Comparison of ENCODE assay signal across 17 cellular contexts in the genomic region with DNA sequence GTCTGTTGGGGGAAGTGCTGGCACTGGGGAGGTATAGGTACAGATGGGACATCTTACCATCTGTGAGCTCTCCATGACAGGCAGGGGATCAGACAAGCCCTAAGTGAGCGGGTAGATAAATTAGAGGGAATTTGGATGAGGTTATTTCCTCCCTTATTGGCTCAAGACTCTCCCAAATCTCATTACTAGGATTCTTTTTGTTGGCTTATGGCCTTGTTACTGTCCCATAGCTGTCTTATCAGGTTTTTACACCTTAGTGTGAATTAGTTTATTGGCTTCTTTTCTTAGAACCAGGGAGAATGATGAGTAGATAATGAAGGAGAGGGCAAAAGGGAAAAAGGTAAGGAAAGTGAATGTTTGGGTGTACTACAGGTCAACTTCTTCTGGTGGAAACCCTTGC.
DNase-seq lines count a peak whose midpoint lies in the region; TF ChIP-seq lines count a peak whose summit lies in the region.
"Had no signal": no experiment of that assay in that cellular context is flagged by ENCODE, and none has a peak within 500 bp of the region (broad histone marks: within the 10 kb centered on the region; RNA-seq: fewer than 3 reads in every experiment).

No MANE protein-coding gene starts in this region.

- TF ChIP-seq CTCF in nephron progenitor cell (IDR thresholded peaks at IDR 0.05) (no peak), H9 (conservative IDR thresholded peaks at IDR 0.05) (no peak)

- no peaks in the 10 kb centered on the region for H4K20me1 ChIP-seq in H9 (ENCODE audit: control insufficient read depth, insufficient read depth, insufficient read length)

- no peaks in the 10 kb centered on the region for H3K9me3 ChIP-seq in H9 (ENCODE audit: control insufficient read depth, low read depth, low read length)
- H3K9me3 ChIP-seq: HAP-1, MG63, Peyer's patch, SJSA1 had no signal

- no peak overlapping the region for H2AK5ac ChIP-seq in H9 (ENCODE audit: insufficient read length, low read length)

- no peak overlapping the region for H2BK15ac ChIP-seq in H9 (ENCODE audit: low read depth, low read length)

- no peaks in the 10 kb centered on the region for H3K4me1 ChIP-seq in H9 (ENCODE audit: insufficient read depth, low read length)
- H3K4me1 ChIP-seq: HAP-1, Peyer's patch, SJSA1 had no signal

- H3T11ph ChIP-seq in H9 (ENCODE audit: low read length) = no peak overlapping the region

- no peaks in the 10 kb centered on the region for H3K23me2 ChIP-seq in H9 (ENCODE audit: insufficient read length, low read depth, low read length, poor library complexity, severe bottlenecking)

- H3K56ac ChIP-seq in H9 (ENCODE audit: insufficient read length, low read depth, low read length) = no peak overlapping the region

- no peak overlapping the region for H3K14ac ChIP-seq in H9 (ENCODE audit: insufficient read depth, low read length)

- H3K27ac ChIP-seq in H9 (ENCODE audit: insufficient read length, low read depth, low read length) = no peak overlapping the region
- H3K27ac ChIP-seq: Peyer's patch, SJSA1 had no signal

- H4K8ac ChIP-seq in H9 (replicated peaks; ENCODE audit: insufficient read length, low read depth, low read length) = no peak overlapping the region

- H3K79me1 ChIP-seq in H9 (ENCODE audit: insufficient read depth, low read depth, low read length, poor library complexity, severe bottlenecking) = no peaks in the 10 kb centered on the region

- no CpG with 5 or more reads among the region's 1 CpG for WGBS in H9 (ENCODE audit: extremely low coverage, insufficient read length, low lambda C conversion rate)

- H4K91ac ChIP-seq in H9 (ENCODE audit: insufficient read length, low read depth, low read length) = no peak overlapping the region

- DNase-seq in DMS 273 treated with DMSO at 0.1 percent for 48 hours (lab: John Stamatoyannopoulos, UW) (peak; percentile 13), NCI-H1694 (lab: John Stamatoyannopoulos, UW) (peak; percentile 28), NCI-H69 (lab: John Stamatoyannopoulos, UW) (peak; percentile 32), nephron progenitor cell (no peak), NCI-H1105 treated with DMSO at 0.1 percent for 48 hours (lab: John Stamatoyannopoulos, UW) (no peak), H9 (no peak)
- no peak for DNase-seq in stimulated activated CD4-positive, alpha-beta T cell treated with anti-CD3 and anti-CD28 coated beads, Interleukin-1b, Interleukin-23, amount 100 ng/mL, for 48 hours
- DNase-seq: CD4-positive, CD25-positive, alpha-beta regulatory T cell; DND-41; GM23248; MG63; NCI-H1417 treated with DMSO at 0.1 percent for 48 hours; NCI-H1930; NCI-H226; Peyer's patch had no signal

- no peaks in the 10 kb centered on the region for H3K79me2 ChIP-seq in H9 (ENCODE audit: insufficient read depth, low read length)

- no peaks in the 10 kb centered on the region for H3K36me3 Mint-ChIP-seq in nephron progenitor cell (ENCODE audit: low read depth)
- H3K36me3 Mint-ChIP-seq in H9 (ENCODE audit: insufficient read depth in 1 of 3, low read depth in 3 of 3) = no peaks in the 10 kb centered on the region
- H3K36me3 Mint-ChIP-seq: CD4-positive, CD25-positive, alpha-beta regulatory T cell had no signal

- H2AFZ ChIP-seq in H9 (ENCODE audit: low read length) = no peak overlapping the region
- H2AFZ ChIP-seq: GM23248 had no signal

- H3K4ac ChIP-seq in H9 (ENCODE audit: low read depth, low read length) = no peak overlapping the region

- no peak overlapping the region for H3K18ac ChIP-seq in H9 (ENCODE audit: insufficient read length, low read depth, low read length)

- H3K4me3 Mint-ChIP-seq in nephron progenitor cell (no peak overlapping the region), H9 (no peak overlapping the region)
- H3K4me3 Mint-ChIP-seq: CD4-positive, CD25-positive, alpha-beta regulatory T cell had no signal

- no peak overlapping the region for H3K23ac ChIP-seq in H9 (ENCODE audit: insufficient read length, low read depth, low read length)

- no peak overlapping the region for H3K4me2 ChIP-seq in H9 (ENCODE audit: insufficient read depth, insufficient read length, low read length)

- no peak overlapping the region for H3K9ac ChIP-seq in H9 (ENCODE audit: extremely low read depth, insufficient read length, low read length)
- H3K9ac ChIP-seq: GM23248 had no signal

- no peak overlapping the region for H2BK12ac ChIP-seq in H9 (ENCODE audit: insufficient read length, low read depth, low read length)

- H4K5ac ChIP-seq in H9 (ENCODE audit: insufficient read length, low read depth, low read length) = no peak overlapping the region

- H3K27ac Mint-ChIP-seq in nephron progenitor cell (peak overlapping the region; percentile 8), H9 (no peak overlapping the region)
- H3K27ac Mint-ChIP-seq: CD4-positive, CD25-positive, alpha-beta regulatory T cell had no signal

- H2BK20ac ChIP-seq in H9 (ENCODE audit: low read depth, low read length, poor library complexity, severe bottlenecking) = no peak overlapping the region

- no peaks in the 10 kb centered on the region for H3K27me3 ChIP-seq in H9 (ENCODE audit: insufficient read depth, low read length)
- H3K27me3 ChIP-seq: MG63, Peyer's patch, SJSA1 had no signal

- H3K27me3 Mint-ChIP-seq in nephron progenitor cell (ENCODE audit: low read depth, poor library complexity) (no peaks in the 10 kb centered on the region), H9 (ENCODE audit: low read depth) (no peaks in the 10 kb centered on the region)

- H3K9me3 Mint-ChIP-seq in nephron progenitor cell = no peaks in the 10 kb centered on the region
- no peaks in the 10 kb centered on the region for H3K9me3 Mint-ChIP-seq in H9
- H3K9me3 Mint-ChIP-seq: CD4-positive, CD25-positive, alpha-beta regulatory T cell had no signal

- H2BK5ac ChIP-seq in H9 (ENCODE audit: insufficient read length, low read length) = no peak overlapping the region

- H3K4me1 Mint-ChIP-seq in nephron progenitor cell (peaks cover 54% of the 10 kb centered on the region), H9 (peaks cover 11 to 14% of the 10 kb centered on the region in 2 experiments)
- H3K4me1 Mint-ChIP-seq: CD4-positive, CD25-positive, alpha-beta regulatory T cell had no signal

- H2BK120ac ChIP-seq in H9 (ENCODE audit: low read depth, low read length, poor library complexity, severe bottlenecking) = no peak overlapping the region

Comparison
In these comparisons a context has a peak if more than half of its experiments do, and no peak if none do; other contexts are left out.
1. DNase-seq: peak in DMS 273 treated with DMSO at 0.1 percent for 48 hours (single experiment), NCI-H1694 (single experiment) and NCI-H69 (single experiment); none in nephron progenitor cell (single experiment), NCI-H1105 treated with DMSO at 0.1 percent for 48 hours (single experiment), H9 (single experiment) and stimulated activated CD4-positive, alpha-beta T cell treated with anti-CD3 and anti-CD28 coated beads, Interleukin-1b, Interleukin-23, amount 100 ng/mL, for 48 hours (single experiment).